8 cellular contexts compared by ENCODE assay signal in genomic region chr1:46303872-46304326, GRCh38. TPM values are rescaled to one million over a fixed set of nuclear protein-coding genes. Genes with fewer than 3 reads are reported as not detected.
DNase-seq lines count a peak whose midpoint lies in the region; ATAC-seq and TF ChIP-seq lines count a peak whose summit lies in the region.

No MANE protein-coding gene starts in this region.

- H3K36me3 Mint-ChIP-seq in WTC11: peaks cover 27% of the 10 kb centered on the region
- H3K36me3 Mint-ChIP-seq in stimulated activated effector memory CD8-positive, alpha-beta T cell treated with anti-CD3 and anti-CD28 coated beads, Interleukin-12 subunit alpha, Interleukin-12 subunit beta, amount 100 ng/mL, for 72 hours: peaks cover 81% of the 10 kb centered on the region

- peak overlapping the region; percentile 85 for H3K4me2 ChIP-seq in hepatocyte

- peak overlapping the region; percentile 100 for H3K4me3 Mint-ChIP-seq in WTC11
- H3K4me3 Mint-ChIP-seq in stimulated activated effector memory CD8-positive, alpha-beta T cell treated with anti-CD3 and anti-CD28 coated beads, Interleukin-12 subunit alpha, Interleukin-12 subunit beta, amount 100 ng/mL, for 72 hours: peak overlapping the region; percentile 94

- peak overlapping the region; percentile 9 for H2AFZ ChIP-seq in hepatocyte

- H3K9me3 Mint-ChIP-seq in WTC11: no peaks in the 10 kb centered on the region
- H3K9me3 Mint-ChIP-seq in stimulated activated effector memory CD8-positive, alpha-beta T cell treated with anti-CD3 and anti-CD28 coated beads, Interleukin-12 subunit alpha, Interleukin-12 subunit beta, amount 100 ng/mL, for 72 hours: no peaks in the 10 kb centered on the region

- H3K27ac ChIP-seq in hepatocyte: peak overlapping the region; percentile 99

- H3K36me3 ChIP-seq in hepatocyte (replicated peaks; ENCODE audit: insufficient read depth, low read depth): no peaks in the 10 kb centered on the region

- DNase-seq in DMS53 (lab: John Stamatoyannopoulos, UW): peak; percentile 66
- no peak for DNase-seq in DMS53 treated with DMSO at 0.1 percent for 48 hours (lab: John Stamatoyannopoulos, UW; ENCODE audit: unreplicated experiment)
- no peak for DNase-seq in WTC11 (ENCODE audit: low spot score)
- no peak for DNase-seq in hepatocyte (ENCODE audit: low spot score)
- DNase-seq in stimulated activated effector memory CD8-positive, alpha-beta T cell treated with anti-CD3 and anti-CD28 coated beads, Interleukin-12 subunit alpha, Interleukin-12 subunit beta, amount 100 ng/mL, for 72 hours (ENCODE audit: low spot score in 2 of 2): no peak
- no peak for DNase-seq in kidney tubule cell (ENCODE audit: low spot score)

- H3K27me3 ChIP-seq in hepatocyte: no peaks in the 10 kb centered on the region

- H3K79me2 ChIP-seq in hepatocyte: peaks cover 92% of the 10 kb centered on the region

- CTCF ChIA-PET in WTC11 (lab: Charles Lee): interaction anchor here (1.2 to 2.3 kb wide), 3 partner anchors 29 to 103 kb away, joined by 6 to 9 read pairs (median 6); partner anchors contain the start of gene RAD54L

- peaks cover 52% of the 10 kb centered on the region for H4K20me1 ChIP-seq in hepatocyte (ENCODE audit: insufficient read depth, poor library complexity, severe bottlenecking)

- H3K4me1 ChIP-seq in hepatocyte (ENCODE audit: insufficient read depth): peaks cover 19% of the 10 kb centered on the region

- peaks cover 59% of the 10 kb centered on the region for H3K4me1 Mint-ChIP-seq in WTC11
- H3K4me1 Mint-ChIP-seq in stimulated activated effector memory CD8-positive, alpha-beta T cell treated with anti-CD3 and anti-CD28 coated beads, Interleukin-12 subunit alpha, Interleukin-12 subunit beta, amount 100 ng/mL, for 72 hours: peaks cover 40% of the 10 kb centered on the region

- H3K27ac Mint-ChIP-seq in WTC11: peak overlapping the region; percentile 98
- H3K27ac Mint-ChIP-seq in stimulated activated effector memory CD8-positive, alpha-beta T cell treated with anti-CD3 and anti-CD28 coated beads, Interleukin-12 subunit alpha, Interleukin-12 subunit beta, amount 100 ng/mL, for 72 hours: peak overlapping the region; percentile 100

- H3K9me2 ChIP-seq in hepatocyte (replicated peaks; ENCODE audit: insufficient read depth): no peaks in the 10 kb centered on the region

- no peaks in the 10 kb centered on the region for H3K9me3 ChIP-seq in hepatocyte (ENCODE audit: low read depth)

- WGBS in hepatocyte (ENCODE audit: low lambda C conversion rate, missing lambda C conversion rate): 1% methylated on average over 14 of the region's 14 CpGs

- H3K4me3 ChIP-seq in hepatocyte: peak overlapping the region; percentile 56

- no peak for TF ChIP-seq CTCF in WTC11 (IDR thresholded peaks at IDR 0.05)
- no peak for TF ChIP-seq CTCF in hepatocyte (IDR thresholded peaks at IDR 0.05; ENCODE audit: poor library complexity)

- ATAC-seq in WTC11 (no peak), HG02571 (IDR thresholded peaks at IDR 0.05; ENCODE audit: unreplicated experiment) (no peak), HG03045 (IDR thresholded peaks at IDR 0.05; ENCODE audit: unreplicated experiment) (no peak)
- ATAC-seq in stimulated activated effector memory CD8-positive, alpha-beta T cell treated with anti-CD3 and anti-CD28 coated beads, Interleukin-12 subunit alpha, Interleukin-12 subunit beta, amount 100 ng/mL, for 72 hours: no peak

- H3K27me3 Mint-ChIP-seq in WTC11 (ENCODE audit: low read depth): no peaks in the 10 kb centered on the region

- POLR2A ChIA-PET in WTC11 (lab: Charles Lee): interaction anchor here (2.1 to 2.5 kb wide), 2 partner anchors 36 to 57 kb away, joined by 8 to 13 read pairs; partner anchors contain the start of genes NSUN4 and RAD54L

TF ChIP-seq in WTC11, 78 proteins besides CTCF, POLR2A, EP300 and RAD21:
- TF ChIP-seq AFF4 (CRISPR knock-in tag; IDR thresholded peaks at IDR 0.05; ENCODE audit: borderline replicate concordance) (no peak), NR1H2 (CRISPR knock-in tag; IDR thresholded peaks at IDR 0.05) (no peak), USF1 (CRISPR knock-in tag; IDR thresholded peaks at IDR 0.05) (0 out of 2 replicates have a peak, but pooled peaks have one; percentile 2), MYBL2 (CRISPR knock-in tag; IDR thresholded peaks at IDR 0.05) (peak; percentile 36; the same call in 1 of the 2 replicates), ZNF671 (CRISPR knock-in tag; IDR thresholded peaks at IDR 0.05) (no peak)

RNA-seq across cellular contexts. Expression of gene UQCRH, which starts 0.4 kb away (rescaled TPM):
- total RNA-seq in WTC11 (2021) (584 to 663 TPM (median 611 TPM) in 3 replicates), hepatocyte (429 and 430 TPM in 2 replicates)
- polyA plus RNA-seq in hepatocyte: 269 and 287 TPM in 2 replicates

RNA-seq across cellular contexts. Expression of gene LRRC41, which starts 0.5 kb away (rescaled TPM):
- total RNA-seq in WTC11 (2021) (44.8 to 46.2 TPM (median 46.0 TPM) in 3 replicates), hepatocyte (84.4 and 104 TPM in 2 replicates)
- 113 and 123 TPM in 2 replicates for polyA plus RNA-seq in hepatocyte

RNA-seq across cellular contexts. Expression of gene NSUN4, which starts 36.7 kb away (rescaled TPM):
- total RNA-seq in WTC11 (2021) (19.5 to 22.6 TPM (median 21.0 TPM) in 3 replicates), hepatocyte (17.6 and 20.5 TPM in 2 replicates)
- 13.5 and 21.2 TPM in 2 replicates for polyA plus RNA-seq in hepatocyte

RNA-seq across cellular contexts. Expression of gene RAD54L, which starts 56.3 kb away (rescaled TPM):
- 51.2 to 54.7 TPM (median 53.7 TPM) in 3 replicates for total RNA-seq in WTC11 (2021)
- 4.3 and 6.2 TPM in 2 replicates for total RNA-seq in hepatocyte
- 4.2 and 4.9 TPM in 2 replicates for polyA plus RNA-seq in hepatocyte
